Comparison of ENCODE assay signal across 27 cellular contexts in the genomic region with DNA sequence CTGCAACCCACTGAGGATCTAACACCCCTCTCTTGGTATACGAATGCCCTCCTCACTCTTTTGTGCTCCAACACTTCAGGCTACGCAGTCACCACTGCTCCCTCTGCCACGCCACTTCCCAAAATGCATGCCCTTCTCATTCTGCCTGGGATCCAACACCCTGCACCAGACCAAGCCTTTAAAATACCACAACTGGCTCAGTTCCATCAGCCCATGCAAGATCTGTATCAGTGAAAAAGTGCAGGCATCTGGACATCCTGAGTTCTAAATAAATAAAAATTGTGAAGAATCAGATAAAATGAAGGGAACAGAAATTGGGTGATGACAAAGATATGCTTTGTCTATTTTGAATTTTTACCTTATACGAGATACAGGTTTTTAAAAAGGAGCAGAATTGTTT. TPM values are rescaled to one million over a fixed set of nuclear protein-coding genes. Genes with fewer than 3 reads are reported as not detected.
DNase-seq lines count a peak whose midpoint lies in the region; ATAC-seq, FAIRE-seq and TF ChIP-seq lines count a peak whose summit lies in the region.
"Had no signal": no experiment of that assay in that cellular context is flagged by ENCODE, and none has a peak within 500 bp of the region (broad histone marks: within the 10 kb centered on the region; RNA-seq: fewer than 3 reads in every experiment).

No MANE protein-coding gene starts in this region.

- no peak overlapping the region for H3K4me2 ChIP-seq in GM12878 (ENCODE audit: control insufficient read depth, insufficient read depth)

- no peak overlapping the region for H3K27ac ChIP-seq in GM12878 (ENCODE audit: control insufficient read depth, insufficient read depth)
- H3K27ac ChIP-seq in neutrophil: peak overlapping the region; percentile 18
- H3K27ac ChIP-seq: brain microvascular endothelial cell, dorsolateral prefrontal cortex, sigmoid colon, tibial artery had no signal

- FAIRE-seq in GM12878 (lab: Jason Lieb, UNC): no peak

- H3K4me3 Mint-ChIP-seq in activated T-cell treated with anti-CD3 and anti-CD28 coated beads, Interleukin-2, amount 50 U/mL, for 72 hours: no peak overlapping the region
- H3K4me3 Mint-ChIP-seq in IgD-negative memory B cell: no peak overlapping the region
- H3K4me3 Mint-ChIP-seq: activated B cell treated with CpG ODN at 0.5 μM for 24 hours, mesothelial cell of epicardium had no signal

- peak overlapping the region; percentile 65 for H3K27ac Mint-ChIP-seq in activated T-cell treated with anti-CD3 and anti-CD28 coated beads, Interleukin-2, amount 50 U/mL, for 72 hours
- H3K27ac Mint-ChIP-seq in IgD-negative memory B cell: peak overlapping the region in 2 of 3 donors; percentile 76 to 80
- H3K27ac Mint-ChIP-seq: activated B cell treated with CpG ODN at 0.5 μM for 24 hours, mesothelial cell of epicardium had no signal

- H3K27me3 ChIP-seq in GM12878 (replicated peaks in 1 of 2; ENCODE audit: control insufficient read depth in 2 of 2, insufficient read depth in 2 of 2, low read length in 1 of 2) (no peaks in the 10 kb centered on the region), neutrophil (no peaks in the 10 kb centered on the region)
- H3K27me3 ChIP-seq: brain microvascular endothelial cell, dorsolateral prefrontal cortex, gastrocnemius medialis, sigmoid colon, tibial artery had no signal

- peaks cover 4 to 18% of the 10 kb centered on the region in 2 donors for H3K36me3 Mint-ChIP-seq in activated T-cell treated with anti-CD3 and anti-CD28 coated beads, Interleukin-2, amount 50 U/mL, for 72 hours (ENCODE audit: insufficient read depth in 2 of 2)
- H3K36me3 Mint-ChIP-seq in IgD-negative memory B cell: peaks cover 1% of the 10 kb centered on the region

- RAD21 ChIA-PET in GM12878 (lab: Charles Lee; ENCODE audit: unreplicated experiment): no interaction called here

- no peaks in the 10 kb centered on the region for H4K20me1 ChIP-seq in GM12878 (ENCODE audit: control insufficient read depth, insufficient read depth)

- no peaks in the 10 kb centered on the region for H3K9me3 ChIP-seq in GM12878 (replicated peaks; ENCODE audit: control insufficient read depth, insufficient read depth, low read length)
- H3K9me3 ChIP-seq in neutrophil: no peaks in the 10 kb centered on the region
- H3K9me3 ChIP-seq: gastrocnemius medialis, sigmoid colon, tibial artery had no signal

- ATAC-seq in activated T-cell treated with anti-CD3 and anti-CD28 coated beads, Interleukin-2, amount 50 U/mL, for 72 hours (replicated peaks in 1 of 2): no peak
- ATAC-seq in GM12878: no peak
- no peak for ATAC-seq in GM21723 (IDR thresholded peaks at IDR 0.05; ENCODE audit: unreplicated experiment)
- ATAC-seq: gastrocnemius medialis, Panc1 had no signal

- intact Hi-C loops in GM12878 (cut with micrococcal nuclease; ENCODE audit: unreplicated experiment): loop anchor here (5.0 kb wide), 1 partner anchor 138 kb away; no protein-coding TSS in a partner anchor

- 94% methylated on average over 4 of the region's 4 CpGs for WGBS in GM12878 (ENCODE audit: insufficient coverage, insufficient replicate concordance, low lambda C conversion rate, missing lambda C conversion rate)

- no peak for TF ChIP-seq CTCF in GM12878 (IDR thresholded peaks at IDR 0.05 in 2 of 3, conservative IDR thresholded peaks at IDR 0.05 in 1 of 3; ENCODE audit: control insufficient read depth in 2 of 3, extremely low read depth in 1 of 3, insufficient read depth in 1 of 3, low read depth in 3 of 3, low read length in 3 of 3)
- TF ChIP-seq CTCF in neutrophil (IDR thresholded peaks at IDR 0.05): no peak
- no peak for TF ChIP-seq CTCF in GM13977 (IDR thresholded peaks at IDR 0.05; ENCODE audit: extremely low read depth, insufficient read depth, missing control alignments)

- H3K27me3 Mint-ChIP-seq in activated T-cell treated with anti-CD3 and anti-CD28 coated beads, Interleukin-2, amount 50 U/mL, for 72 hours (ENCODE audit: low read depth): no peaks in the 10 kb centered on the region
- no peaks in the 10 kb centered on the region for H3K27me3 Mint-ChIP-seq in IgD-negative memory B cell
- H3K27me3 Mint-ChIP-seq: activated B cell treated with CpG ODN at 0.5 μM for 24 hours had no signal

- H3K4me1 ChIP-seq in GM12878 (ENCODE audit: control insufficient read depth, insufficient read depth, low read length) (no peaks in the 10 kb centered on the region; the same call in 1 of the 2 replicates), neutrophil (ENCODE audit: control insufficient read depth in 1 of 2, insufficient read depth in 1 of 2, low read depth in 1 of 2, low read length in 1 of 2) (peaks cover 24 to 25% of the 10 kb centered on the region in 2 experiments)

- no peaks in the 10 kb centered on the region for H3K9me3 Mint-ChIP-seq in activated T-cell treated with anti-CD3 and anti-CD28 coated beads, Interleukin-2, amount 50 U/mL, for 72 hours
- no peaks in the 10 kb centered on the region for H3K9me3 Mint-ChIP-seq in IgD-negative memory B cell
- H3K9me3 Mint-ChIP-seq: activated B cell treated with CpG ODN at 0.5 μM for 24 hours, mesothelial cell of epicardium had no signal

- no peak for TF ChIP-seq POLR2A in GM12878 (IDR thresholded peaks at IDR 0.05; ENCODE audit: low read depth, low read length)

- peaks cover 7 to 9% of the 10 kb centered on the region in 2 experiments; a peak in 3 of 4 replicates for H3K36me3 ChIP-seq in GM12878 (ENCODE audit: control insufficient read depth in 2 of 2, insufficient read depth in 2 of 2, low read length in 1 of 2)
- peaks cover 26% of the 10 kb centered on the region for H3K36me3 ChIP-seq in neutrophil

- H3K79me2 ChIP-seq in GM12878 (ENCODE audit: control insufficient read depth, insufficient read depth, low read length): peaks cover 32% of the 10 kb centered on the region

- H3K4me1 Mint-ChIP-seq in activated T-cell treated with anti-CD3 and anti-CD28 coated beads, Interleukin-2, amount 50 U/mL, for 72 hours (ENCODE audit: low read depth): peaks cover 42% of the 10 kb centered on the region
- H3K4me1 Mint-ChIP-seq in IgD-negative memory B cell: peaks cover 15 to 20% (median 15%) of the 10 kb centered on the region in 3 donors

- TF ChIP-seq EP300 in GM12878 (IDR thresholded peaks at IDR 0.05; ENCODE audit: borderline replicate concordance in 1 of 2, control insufficient read depth in 1 of 2, low read depth in 2 of 2, low read length in 2 of 2): no peak

- BruUV-seq in GM12878 (replicated peaks; lab: Mats Ljungman, UMichigan): no TSS peak

- in situ Hi-C loops in GM12878 (cut with MboI) (no loop called here), GM13977 (cut with MboI; ENCODE audit: low pct_unique_long_range_greater_than_20kb, low sequenced_read_pairs, unreplicated experiment) (loop anchor here (10.0 to 25.0 kb wide), 2 partner anchors 108 to 405 kb away; no protein-coding TSS in a partner anchor)

- H3K9ac ChIP-seq in GM12878 (ENCODE audit: control insufficient read depth, insufficient read depth, low read length): no peak overlapping the region; the same call in 1 of the 2 replicates

- DNase-seq in activated T-cell treated with anti-CD3 and anti-CD28 coated beads, Interleukin-2, amount 50 U/mL, for 72 hours: no peak
- DNase-seq in activated T-cell treated with anti-CD3 and anti-CD28 coated beads, Interleukin-2, amount 50 U/mL, for 48 hours: no peak
- no peak for DNase-seq in GM12878 (ENCODE audit: low read depth, low spot score)
- DNase-seq in GM13977 (ENCODE audit: low spot score): no peak
- no peak for DNase-seq in OCI-M2 (lab: John Stamatoyannopoulos, UW; ENCODE audit: unreplicated experiment)
- DNase-seq: activated B cell treated with CpG ODN at 0.5 μM for 24 hours; activated CD4-positive, alpha-beta T cell treated with anti-CD3 and anti-CD28 coated beads, Interleukin-2, amount 50 U/mL, for 48 hours; activated gamma-delta T cell; activated T-cell treated with anti-CD3 and anti-CD28 coated beads for 4 hours; brain microvascular endothelial cell; dorsolateral prefrontal cortex; gastrocnemius medialis; MV-4-11; NCI-H1436 treated with DMSO at 0.1 percent for 48 hours; NCI-H2081 treated with DMSO at 0.1 percent for 48 hours; NCI-H2227 treated with DMSO at 0.1 percent for 48 hours; NCI-H526; SIG-M5; sigmoid colon; stimulated activated CD4-positive, alpha-beta T cell treated with anti-CD3 and anti-CD28 coated beads, Interleukin-12 subunit alpha, Interleukin-12 subunit beta, amount 100 ng/mL, for 4 hours; stimulated activated CD4-positive, alpha-beta T cell treated with anti-CD3 and anti-CD28 coated beads, Interleukin-4, amount 100 ng/mL, for 1 hour; tibial artery had no signal

- CTCF ChIA-PET in GM12878 (lab: Yijun Ruan, JAX): no interaction called here

- POLR2A ChIA-PET in GM12878 (lab: Charles Lee): no interaction called here

- no peak overlapping the region for H2AFZ ChIP-seq in GM12878 (ENCODE audit: control insufficient read depth, low read depth, low read length)

- SMC1A ChIA-PET in GM12878 (lab: Charles Lee; ENCODE audit: uncharacterized antibody, unreplicated experiment): no interaction called here

- peak overlapping the region; percentile 20; the same call in 1 of the 2 replicates for H3K4me3 ChIP-seq in GM12878
- H3K4me3 ChIP-seq in neutrophil (ENCODE audit: low read depth in 1 of 2, low read length in 1 of 2): no peak overlapping the region
- H3K4me3 ChIP-seq: gastrocnemius medialis, sigmoid colon, tibial artery had no signal

- no peak for TF ChIP-seq RAD21 in GM12878 (IDR thresholded peaks at IDR 0.05; ENCODE audit: insufficient read depth, low read depth, low read length)

RNA-seq across cellular contexts. Expression of a gene that starts 2.7 kb away (rescaled TPM):
- total RNA-seq in activated T-cell treated with anti-CD3 and anti-CD28 coated beads, Interleukin-2, amount 50 U/mL, for 72 hours: 10 to 100 TPM; 29.2 to 31.7 TPM
- polyA plus RNA-seq in IgD-negative memory B cell (62.6 TPM), GM12878 (2011; rRNA removed) (57.6 and 68.3 TPM in 2 replicates), GM12878 (2014; fragmentation: Illumina TruSeq; extraction: Trizol) (14.7 and 26.3 TPM in 2 replicates), GM12878 (2014; fragmentation: Nextera tagmentation; extraction: Ambion mirVana) (10 to 100 TPM; 80.8 to 84.3 TPM), GM12878 (2014; rRNA removed) (56.2 and 65.2 TPM in 2 replicates), GM12878 (2016; fragmentation: Nextera tagmentation; extraction: Ambion mirVana) (100 to 1,000 TPM; 237 to 269 TPM)
- total RNA-seq in GM12878 (2013; cell fraction: nucleolus; rRNA removed): 8.1 and 8.8 TPM in 2 replicates
- total RNA-seq in GM12878 (2014; rRNA removed) (47.6 and 52.6 TPM in 2 replicates), GM12878 (2014; rRNA removed; fragmentation: Illumina TruSeq; extraction: Trizol) (35.3 and 40.3 TPM in 2 replicates), GM12878 (2021) (51.2 and 54.9 TPM in 2 replicates)
- 49.2 TPM for polyA plus RNA-seq in GM12878 (2011; ENCODE audit: low read depth)
- 41.9 and 48.8 TPM in 2 replicates for polyA plus RNA-seq in GM12878 (2011; cell fraction: cytosol; rRNA removed)
- 25.0 and 33.4 TPM in 2 replicates for polyA plus RNA-seq in GM12878 (2011; cell fraction: nucleus; rRNA removed)
- polyA plus RNA-seq in GM12878 (2012): 35.2 and 38.4 TPM in 2 replicates
- polyA minus RNA-seq in GM12878 (2011; rRNA and poly(A)+ RNA removed): 3.3 and 7.5 TPM in 2 replicates
- 10.6 and 12.6 TPM in 2 replicates for polyA minus RNA-seq in GM12878 (2011; cell fraction: cytosol; rRNA and poly(A)+ RNA removed)
- 8.1 and 9.9 TPM in 2 replicates for polyA minus RNA-seq in GM12878 (2011; cell fraction: nucleus; rRNA and poly(A)+ RNA removed)

RNA-seq across cellular contexts. Expression of a gene that starts 17.9 kb away (rescaled TPM):
- 10 to 100 TPM; 12.8 to 13.8 TPM for total RNA-seq in activated T-cell treated with anti-CD3 and anti-CD28 coated beads, Interleukin-2, amount 50 U/mL, for 72 hours
- polyA plus RNA-seq in IgD-negative memory B cell (21.4 TPM), GM12878 (2011; rRNA removed) (14.6 and 22.6 TPM in 2 replicates), GM12878 (2014; fragmentation: Illumina TruSeq; extraction: Trizol) (20.6 and 28.0 TPM in 2 replicates), GM12878 (2014; fragmentation: Nextera tagmentation; extraction: Ambion mirVana) (1 to 10 TPM; 6.0 to 6.6 TPM), GM12878 (2014; rRNA removed) (7.3 and 9.1 TPM in 2 replicates), GM12878 (2016; fragmentation: Nextera tagmentation; extraction: Ambion mirVana) (10 to 100 TPM; 17.9 to 18.2 TPM)
- total RNA-seq in GM12878 (2013; cell fraction: nucleolus; rRNA removed): 26.2 and 29.2 TPM in 2 replicates
- total RNA-seq in GM12878 (2014; rRNA removed) (14.0 and 19.2 TPM in 2 replicates), GM12878 (2014; rRNA removed; fragmentation: Illumina TruSeq; extraction: Trizol) (27.1 and 27.8 TPM in 2 replicates), GM12878 (2021) (12.7 and 12.8 TPM in 2 replicates)
- 5.1 TPM for polyA plus RNA-seq in GM12878 (2011; ENCODE audit: low read depth)
- 4.8 and 6.0 TPM in 2 replicates for polyA plus RNA-seq in GM12878 (2011; cell fraction: cytosol; rRNA removed)
- 11.4 and 12.2 TPM in 2 replicates for polyA plus RNA-seq in GM12878 (2011; cell fraction: nucleus; rRNA removed)
- 8.0 and 9.8 TPM in 2 replicates for polyA plus RNA-seq in GM12878 (2012)
- polyA minus RNA-seq in GM12878 (2011; rRNA and poly(A)+ RNA removed): 16.9 and 24.3 TPM in 2 replicates
- 5.2 and 6.2 TPM in 2 replicates for polyA minus RNA-seq in GM12878 (2011; cell fraction: cytosol; rRNA and poly(A)+ RNA removed)
- polyA minus RNA-seq in GM12878 (2011; cell fraction: nucleus; rRNA and poly(A)+ RNA removed): 9.3 and 14.2 TPM in 2 replicates

RNA-seq across cellular contexts. Expression of a gene that starts 18.1 kb away (rescaled TPM):
- total RNA-seq in activated T-cell treated with anti-CD3 and anti-CD28 coated beads, Interleukin-2, amount 50 U/mL, for 72 hours: 10 to 100 TPM; 54.4 to 63.5 TPM
- polyA plus RNA-seq in IgD-negative memory B cell (103 TPM), GM12878 (2011; rRNA removed) (29.3 and 37.2 TPM in 2 replicates), GM12878 (2014; fragmentation: Illumina TruSeq; extraction: Trizol) (4.1 and 12.2 TPM in 2 replicates), GM12878 (2014; fragmentation: Nextera tagmentation; extraction: Ambion mirVana) (10 to 100 TPM; 38.6 to 39.9 TPM), GM12878 (2014; rRNA removed) (22.2 and 31.5 TPM in 2 replicates), GM12878 (2016; fragmentation: Nextera tagmentation; extraction: Ambion mirVana) (10 to 100 TPM; 44.1 to 47.3 TPM)
- total RNA-seq in GM12878 (2013; cell fraction: nucleolus; rRNA removed): 4.1 and 6.0 TPM in 2 replicates
- total RNA-seq in GM12878 (2014; rRNA removed) (20.5 and 23.7 TPM in 2 replicates), GM12878 (2014; rRNA removed; fragmentation: Illumina TruSeq; extraction: Trizol) (21.1 and 21.5 TPM in 2 replicates), GM12878 (2021) (18.6 and 19.6 TPM in 2 replicates)
- polyA plus RNA-seq in GM12878 (2011; ENCODE audit: low read depth): 26.7 TPM
- polyA plus RNA-seq in GM12878 (2011; cell fraction: cytosol; rRNA removed): 6.3 and 7.5 TPM in 2 replicates
- polyA plus RNA-seq in GM12878 (2011; cell fraction: nucleus; rRNA removed): 6.1 and 10.2 TPM in 2 replicates
- 42.0 and 84.4 TPM in 2 replicates for polyA plus RNA-seq in GM12878 (2012)
- 4.8 and 5.7 TPM in 2 replicates for polyA minus RNA-seq in GM12878 (2011; rRNA and poly(A)+ RNA removed)
- polyA minus RNA-seq in GM12878 (2011; cell fraction: cytosol; rRNA and poly(A)+ RNA removed): 7.5 TPM in 1 of 2 replicates, not detected in the other
- polyA minus RNA-seq in GM12878 (2011; cell fraction: nucleus; rRNA and poly(A)+ RNA removed): 8.6 and 11.5 TPM in 2 replicates

RNA-seq across cellular contexts. Expression of a gene that starts 44.3 kb away (rescaled TPM):
- total RNA-seq in activated T-cell treated with anti-CD3 and anti-CD28 coated beads, Interleukin-2, amount 50 U/mL, for 72 hours: 1 to 10 TPM; 7.9 to 8.6 TPM
- polyA plus RNA-seq in IgD-negative memory B cell: 16.9 TPM
- 20.2 and 21.7 TPM in 2 replicates for total RNA-seq in GM12878 (2013; cell fraction: nucleolus; rRNA removed)
- 12.3 and 13.0 TPM in 2 replicates for total RNA-seq in GM12878 (2014; rRNA removed)
- total RNA-seq in GM12878 (2014; rRNA removed; fragmentation: Illumina TruSeq; extraction: Trizol): 15.2 and 16.5 TPM in 2 replicates
- total RNA-seq in GM12878 (2021): 10.0 and 10.4 TPM in 2 replicates
- polyA plus RNA-seq in GM12878 (2011; ENCODE audit: low read depth): 2.6 TPM
- 13.0 and 18.1 TPM in 2 replicates for polyA plus RNA-seq in GM12878 (2011; rRNA removed)
- polyA plus RNA-seq in GM12878 (2011; cell fraction: cytosol; rRNA removed): 5.0 and 5.6 TPM in 2 replicates
- 9.4 and 9.6 TPM in 2 replicates for polyA plus RNA-seq in GM12878 (2011; cell fraction: nucleus; rRNA removed)
- 3.1 and 4.0 TPM in 2 replicates for polyA plus RNA-seq in GM12878 (2012)
- 13.9 and 17.1 TPM in 2 replicates for polyA plus RNA-seq in GM12878 (2014; fragmentation: Illumina TruSeq; extraction: Trizol)
- polyA plus RNA-seq in GM12878 (2014; fragmentation: Nextera tagmentation; extraction: Ambion mirVana): 1 to 10 TPM; 6.3 to 7.2 TPM
- 6.3 and 7.8 TPM in 2 replicates for polyA plus RNA-seq in GM12878 (2014; rRNA removed)
- polyA plus RNA-seq in GM12878 (2016; fragmentation: Nextera tagmentation; extraction: Ambion mirVana): 1 to 10 TPM; 5.3 to 7.0 TPM
- polyA minus RNA-seq in GM12878 (2011; rRNA and poly(A)+ RNA removed): 9.3 and 14.2 TPM in 2 replicates
- 3.2 and 4.8 TPM in 2 replicates for polyA minus RNA-seq in GM12878 (2011; cell fraction: cytosol; rRNA and poly(A)+ RNA removed)
- 7.3 and 10.0 TPM in 2 replicates for polyA minus RNA-seq in GM12878 (2011; cell fraction: nucleus; rRNA and poly(A)+ RNA removed)
